Comparison of ENCODE assay signal across 8 cellular contexts in genomic region chr10:14837003-14837755, GRCh38. TPM values are rescaled to one million over a fixed set of nuclear protein-coding genes. Genes with fewer than 3 reads are reported as not detected.
DNase-seq lines count a peak whose midpoint lies in the region; ATAC-seq and TF ChIP-seq lines count a peak whose summit lies in the region.

No MANE protein-coding gene starts in this region.

- peak overlapping the region; percentile 94 for H3K27ac ChIP-seq in CD8-positive, alpha-beta T cell (ENCODE audit: low read depth, low read length)
- H3K27ac ChIP-seq in dorsolateral prefrontal cortex = peak overlapping the region; percentile 66 to 99 (median 97)

- peaks cover 17% of the 10 kb centered on the region for H3K4me1 ChIP-seq in CD8-positive, alpha-beta T cell (ENCODE audit: insufficient read depth, low read length)

- H3K9me3 Mint-ChIP-seq in CD8-positive, alpha-beta T cell = no peaks in the 10 kb centered on the region
- H3K9me3 Mint-ChIP-seq in natural killer cell = no peaks in the 10 kb centered on the region

- no peak for ATAC-seq in CD8-positive, alpha-beta T cell
- no peak for ATAC-seq in natural killer cell
- ATAC-seq in HG03135 (IDR thresholded peaks at IDR 0.05; ENCODE audit: unreplicated experiment) = no peak
- ATAC-seq in GM18498 (IDR thresholded peaks at IDR 0.05; ENCODE audit: unreplicated experiment) = no peak

- H3K27me3 ChIP-seq in CD8-positive, alpha-beta T cell (ENCODE audit: insufficient read depth, low read length) = no peaks in the 10 kb centered on the region
- no peaks in the 10 kb centered on the region for H3K27me3 ChIP-seq in dorsolateral prefrontal cortex

- H3K27me3 Mint-ChIP-seq in CD8-positive, alpha-beta T cell (ENCODE audit: low read depth) = no peaks in the 10 kb centered on the region
- no peaks in the 10 kb centered on the region for H3K27me3 Mint-ChIP-seq in natural killer cell (ENCODE audit: low read depth in 2 of 2)

- peak overlapping the region; percentile 98 for H3K4me3 Mint-ChIP-seq in CD8-positive, alpha-beta T cell
- peak overlapping the region; percentile 95 for H3K4me3 Mint-ChIP-seq in natural killer cell

- intact Hi-C loops in CD8-positive, alpha-beta T cell (cut with DNase I, micrococcal nuclease) = loop anchor here (1.0 to 10.0 kb wide), 9 partner anchors 233 to 1490 kb away; partner anchors contain the start of genes NMT2 (in 1 of the 2), PRPF18 (in 1 of the 2) and SEPHS1 (in 1 of the 2)
- intact Hi-C loops in dorsolateral prefrontal cortex (cut with DNase I) (loop anchor here in 1 of 2 donors (5.0 kb wide), 1 partner anchor 260 kb away; the partner anchor contains the start of gene RPP38), natural killer cell (cut with micrococcal nuclease) (loop anchor here (5.0 kb wide), 5 partner anchors 115 to 340 kb away; partner anchors contain the start of gene DCLRE1C)

- H3K9me3 ChIP-seq in CD8-positive, alpha-beta T cell (ENCODE audit: low read length) = no peaks in the 10 kb centered on the region

- H3K36me3 Mint-ChIP-seq in CD8-positive, alpha-beta T cell = peaks cover 36% of the 10 kb centered on the region
- no peaks in the 10 kb centered on the region for H3K36me3 Mint-ChIP-seq in natural killer cell

- peaks cover 30% of the 10 kb centered on the region for H3K4me1 Mint-ChIP-seq in CD8-positive, alpha-beta T cell (ENCODE audit: low read depth)
- peaks cover 15 to 27% of the 10 kb centered on the region in 2 donors for H3K4me1 Mint-ChIP-seq in natural killer cell

- peak overlapping the region; percentile 99 for H3K27ac Mint-ChIP-seq in CD8-positive, alpha-beta T cell
- H3K27ac Mint-ChIP-seq in natural killer cell = peak overlapping the region; percentile 91 to 98

- peak overlapping the region; percentile 90 for H3K4me3 ChIP-seq in CD8-positive, alpha-beta T cell (ENCODE audit: low read depth, low read length)
- H3K4me3 ChIP-seq in dorsolateral prefrontal cortex = peak overlapping the region; percentile 69 to 100 (median 96)

- CTCF ChIA-PET in CD8-positive, alpha-beta T cell (lab: Charles Lee) = interaction anchor here (0.6 to 2.8 kb wide), 20 partner anchors 11 to 1050 kb away, joined by 3 to 16 read pairs (median 4); partner anchors contain the start of gene SUV39H2

- POLR2A ChIA-PET in CD8-positive, alpha-beta T cell (lab: Charles Lee) = interaction anchor here (0.5 to 3.8 kb wide), 28 partner anchors 11 to 652 kb away, joined by 3 to 37 read pairs (median 4); partner anchors contain the start of genes MEIG1, RPP38 and SUV39H2

- peaks cover 13% of the 10 kb centered on the region for H3K36me3 ChIP-seq in CD8-positive, alpha-beta T cell (ENCODE audit: insufficient read depth, low read length)

- TF ChIP-seq CTCF in CD8-positive, alpha-beta T cell (IDR thresholded peaks at IDR 0.05) = no peak
- TF ChIP-seq CTCF in dorsolateral prefrontal cortex (IDR thresholded peaks at IDR 0.05 in 54 of 56, conservative IDR thresholded peaks at IDR 0.05 in 2 of 56; ENCODE audit: low read depth in 1 of 56, partially characterized antibody in 56 of 56) (peak in 1 of 56 donors; percentile 2), natural killer cell (IDR thresholded peaks at IDR 0.05) (no peak)

- no peak for DNase-seq in CD8-positive, alpha-beta T cell
- DNase-seq in NCI-H146 (lab: John Stamatoyannopoulos, UW) (peak; percentile 54), dorsolateral prefrontal cortex (no peak), natural killer cell (no peak), middle frontal gyrus (ENCODE audit: extremely low spot score, low spot score) (no peak), NCI-H446 treated with DMSO at 0.1 percent for 48 hours (lab: John Stamatoyannopoulos, UW) (no peak)

RNA-seq across cellular contexts. Expression of gene CDNF, which starts 0.7 kb away (rescaled TPM):
- 1 to 10 TPM; 2.3 to 2.5 TPM for total RNA-seq in CD8-positive, alpha-beta T cell
- 1 to 10 TPM in 89 of 120 experiments, under 1 TPM in 19, not detected in 12; 0.33 to 8.1 (median 1.9) TPM for total RNA-seq in dorsolateral prefrontal cortex
- 1 to 10 TPM; 1.8 to 2.2 (median 1.9) TPM for total RNA-seq in natural killer cell

RNA-seq across cellular contexts. Expression of gene HSPA14, which starts 0.9 kb away (rescaled TPM):
- total RNA-seq in CD8-positive, alpha-beta T cell = 10 to 100 TPM; 37.7 to 37.8 TPM
- total RNA-seq in dorsolateral prefrontal cortex = 10 to 100 TPM in 112 of 120 experiments, 1 to 10 TPM in 8; 7.8 to 24.7 (median 14.3) TPM
- total RNA-seq in natural killer cell = 10 to 100 TPM; 18.9 to 25.6 (median 24.5) TPM

RNA-seq across cellular contexts. Expression of gene MSANTD7, which starts 0.9 kb away (rescaled TPM):
- 10 to 100 TPM; 20.2 to 22.3 TPM for total RNA-seq in CD8-positive, alpha-beta T cell
- total RNA-seq in dorsolateral prefrontal cortex (10 to 100 TPM in 78 of 120 experiments, 1 to 10 TPM in 42; 6.7 to 16.4 (median 11.0) TPM), natural killer cell (10 to 100 TPM; 19.6 to 25.1 (median 24.0) TPM)

RNA-seq across cellular contexts. Expression of gene SUV39H2, which starts 41.5 kb away (rescaled TPM):
- total RNA-seq in CD8-positive, alpha-beta T cell = 1 to 10 TPM; 2.6 to 3.1 TPM
- total RNA-seq in dorsolateral prefrontal cortex = 10 to 100 TPM in 118 of 120 experiments, 1 to 10 TPM in 2; 8.9 to 25.2 (median 16.2) TPM
- 1 to 10 TPM; 3.8 to 5.4 (median 5.2) TPM for total RNA-seq in natural killer cell
